In the genomic region with DNA sequence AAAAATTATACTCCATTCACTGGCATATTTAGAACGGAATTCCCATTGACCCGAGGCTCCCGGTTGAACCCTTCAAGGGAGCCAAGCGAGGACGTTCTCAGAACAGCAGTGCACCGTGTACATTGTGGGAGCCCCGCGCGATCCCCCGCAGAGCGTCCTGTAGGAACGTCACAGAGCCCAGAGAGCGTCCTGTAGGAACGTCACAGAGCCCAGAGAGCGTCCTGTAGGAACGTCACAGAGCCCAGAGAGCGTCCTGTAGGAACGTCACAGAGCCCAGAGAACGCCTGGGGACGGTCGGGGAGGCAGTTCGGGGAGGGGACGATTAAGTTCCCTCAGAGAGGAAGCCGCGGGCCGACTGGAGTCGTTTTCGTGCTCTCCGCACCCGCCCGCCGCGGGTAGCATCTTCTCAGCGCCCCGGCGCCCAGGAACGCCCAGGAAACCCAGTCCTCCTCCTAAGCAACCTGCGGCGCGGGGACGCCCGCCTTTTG, we compare ENCODE assay signal across 1 cellular context.
TF ChIP-seq lines count a peak whose summit lies in the region.

No MANE protein-coding gene starts in this region.

TF ChIP-seq in HEK293, 187 proteins besides CTCF, POLR2A, EP300 and RAD21 (continued from another document):
- TF ChIP-seq, protein P1, sequence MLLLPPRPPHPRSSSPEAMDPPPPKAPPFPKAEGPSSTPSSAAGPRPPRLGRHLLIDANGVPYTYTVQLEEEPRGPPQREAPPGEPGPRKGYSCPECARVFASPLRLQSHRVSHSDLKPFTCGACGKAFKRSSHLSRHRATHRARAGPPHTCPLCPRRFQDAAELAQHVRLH (tag by site-specific recombination; IDR thresholded peaks at IDR 0.05): no peak
- peak; percentile 79 for TF ChIP-seq GLIS2 (tag by site-specific recombination; IDR thresholded peaks at IDR 0.05)
- TF ChIP-seq ZNF394 (tag by site-specific recombination; IDR thresholded peaks at IDR 0.05; ENCODE audit: borderline replicate concordance): no peak
- peak; percentile 56 for TF ChIP-seq ZBTB20 (tag by site-specific recombination; IDR thresholded peaks at IDR 0.05)
- TF ChIP-seq WT1 (tag by site-specific recombination; IDR thresholded peaks at IDR 0.05): 0 out of 2 replicates have a peak, but pooled peaks have one; percentile 15
- TF ChIP-seq EGR2 (tag by site-specific recombination; IDR thresholded peaks at IDR 0.05; ENCODE audit: low read depth): no peak
- TF ChIP-seq, protein P2, sequence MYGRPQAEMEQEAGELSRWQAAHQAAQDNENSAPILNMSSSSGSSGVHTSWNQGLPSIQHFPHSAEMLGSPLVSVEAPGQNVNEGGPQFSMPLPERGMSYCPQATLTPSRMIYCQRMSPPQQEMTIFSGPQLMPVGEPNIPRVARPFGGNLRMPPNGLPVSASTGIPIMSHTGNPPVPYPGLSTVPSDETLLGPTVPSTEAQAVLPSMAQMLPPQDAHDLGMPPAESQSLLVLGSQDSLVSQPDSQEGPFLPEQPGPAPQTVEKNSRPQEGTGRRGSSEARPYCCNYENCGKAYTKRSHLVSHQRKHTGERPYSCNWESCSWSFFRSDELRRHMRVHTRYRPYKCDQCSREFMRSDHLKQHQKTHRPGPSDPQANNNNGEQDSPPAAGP (tag by site-specific recombination; IDR thresholded peaks at IDR 0.05): 0 out of 2 replicates have a peak, but pooled peaks have one; percentile 23
- TF ChIP-seq ZBTB8A (tag by site-specific recombination; IDR thresholded peaks at IDR 0.05): peak; percentile 95
- no peak for TF ChIP-seq ZNF311 (tag by site-specific recombination; IDR thresholded peaks at IDR 0.05; ENCODE audit: borderline replicate concordance)
